Comparison of ENCODE assay signal across 8 cellular contexts in genomic region chr16:31354394-31355291, GRCh38. TPM values are rescaled to one million over a fixed set of nuclear protein-coding genes. Genes with fewer than 3 reads are reported as not detected.
DNase-seq lines count a peak whose midpoint lies in the region; ATAC-seq and TF ChIP-seq lines count a peak whose summit lies in the region.

ITGAX (plus strand) TSS chr16:31355176; CDS start chr16:31355255, 79 bp downstream.

- no peaks in the 10 kb centered on the region for H3K9me3 Mint-ChIP-seq in activated B cell treated with CpG ODN at 0.5 μM for 24 hours

- H4K20me1 ChIP-seq in osteoblast (ENCODE audit: insufficient read depth, low read length) (no peaks in the 10 kb centered on the region), smooth muscle cell (ENCODE audit: low read depth) (no peaks in the 10 kb centered on the region)

- H3K4me3 ChIP-seq in osteoblast (ENCODE audit: insufficient read depth, low read length) (no peak within 1 kb of the TSS), smooth muscle cell (no peak within 1 kb of the TSS)

- TF ChIP-seq CTCF in activated B cell treated with CpG ODN at 0.5 μM for 24 hours (IDR thresholded peaks at IDR 0.05) (no peak), osteoblast (IDR thresholded peaks at IDR 0.05; ENCODE audit: extremely low read depth, low read depth, low read length) (no peak), smooth muscle cell (IDR thresholded peaks at IDR 0.05; ENCODE audit: borderline replicate concordance, insufficient read depth, poor library complexity, severe bottlenecking) (no peak)

- no peaks in the 10 kb centered on the region for H3K27me3 Mint-ChIP-seq in activated B cell treated with CpG ODN at 0.5 μM for 24 hours

- peak within 1 kb of the TSS; percentile 56 for H2AFZ ChIP-seq in osteoblast (ENCODE audit: low read length)
- H2AFZ ChIP-seq in smooth muscle cell (ENCODE audit: low read depth): no peak within 1 kb of the TSS

- DNase-seq in ACHN (peak; percentile 30), activated B cell treated with CpG ODN at 0.5 μM for 24 hours (peak; percentile 42), osteoblast (ENCODE audit: insufficient read length, low spot score, missing footprints) (peak; percentile 91), smooth muscle cell (lab: John Stamatoyannopoulos, UW; ENCODE audit: unreplicated experiment) (no peak), COLO668 (lab: John Stamatoyannopoulos, UW; ENCODE audit: unreplicated experiment) (no peak)

- H3K36me3 Mint-ChIP-seq in activated B cell treated with CpG ODN at 0.5 μM for 24 hours (ENCODE audit: low read depth): no peaks in the 10 kb centered on the region

- WGBS in smooth muscle cell (ENCODE audit: low lambda C conversion rate): 52% methylated on average over 10 of the region's 10 CpGs

- peak within 1 kb of the TSS; percentile 78 for H3K4me3 Mint-ChIP-seq in activated B cell treated with CpG ODN at 0.5 μM for 24 hours

- H3K27ac Mint-ChIP-seq in activated B cell treated with CpG ODN at 0.5 μM for 24 hours: peak within 1 kb of the TSS; percentile 93

- H3K36me3 ChIP-seq in osteoblast (ENCODE audit: insufficient read depth, low read length) (no peaks in the 10 kb centered on the region), smooth muscle cell (ENCODE audit: low read depth) (no peaks in the 10 kb centered on the region)

- intact Hi-C loops in activated B cell treated with CpG ODN at 0.5 μM for 24 hours (cut with micrococcal nuclease): loop anchor here (1.0 to 5.0 kb wide), 3 partner anchors 92 to 523 kb away; no protein-coding TSS in a partner anchor

- H3K27ac ChIP-seq in osteoblast (ENCODE audit: low read depth, low read length) (no peak within 1 kb of the TSS), smooth muscle cell (ENCODE audit: low read depth) (no peak within 1 kb of the TSS)

- H3K79me2 ChIP-seq in osteoblast (ENCODE audit: insufficient read depth, low read length) (no peaks in the 10 kb centered on the region), smooth muscle cell (ENCODE audit: low read depth) (no peaks in the 10 kb centered on the region)

- CTCF ChIA-PET in activated B cell treated with CpG ODN at 0.5 μM for 24 hours (lab: Charles Lee): no interaction called here

- H3K4me1 Mint-ChIP-seq in activated B cell treated with CpG ODN at 0.5 μM for 24 hours: peaks cover 74% of the 10 kb centered on the region

- in situ Hi-C loops in ACHN (cut with HindIII; ENCODE audit: low pct_ligation_motif_present, low pct_unique_long_range_greater_than_20kb, low sequenced_read_pairs): no loop called here

- no peaks in the 10 kb centered on the region for H3F3A ChIP-seq in smooth muscle cell (ENCODE audit: low read depth)

- H3K4me1 ChIP-seq in osteoblast (ENCODE audit: insufficient read depth, low read length): peaks cover 5% of the 10 kb centered on the region
- no peaks in the 10 kb centered on the region for H3K4me1 ChIP-seq in smooth muscle cell (ENCODE audit: low read depth)

- H3K9ac ChIP-seq in smooth muscle cell (ENCODE audit: low read depth): no peak within 1 kb of the TSS

- H3K4me2 ChIP-seq in osteoblast (ENCODE audit: insufficient read depth, low read length): no peak within 1 kb of the TSS
- no peak within 1 kb of the TSS for H3K4me2 ChIP-seq in smooth muscle cell

- ATAC-seq in GM19372 (IDR thresholded peaks at IDR 0.05; ENCODE audit: low read depth, unreplicated experiment): peak; percentile 58
- peak; percentile 48 for ATAC-seq in HG03521 (IDR thresholded peaks at IDR 0.05; ENCODE audit: unreplicated experiment)
- ATAC-seq in activated B cell treated with CpG ODN at 0.5 μM for 24 hours (ENCODE audit: low read depth): peak; percentile 72
- ATAC-seq in esophagus mucosa: peak; percentile 38

- H3K9me3 ChIP-seq in osteoblast (ENCODE audit: low read depth, low read length): no peaks in the 10 kb centered on the region
- H3K9me3 ChIP-seq in smooth muscle cell (replicated peaks; ENCODE audit: low read depth): no peaks in the 10 kb centered on the region

- H3K27me3 ChIP-seq in osteoblast (ENCODE audit: insufficient read depth, low read length): no peaks in the 10 kb centered on the region
- no peaks in the 10 kb centered on the region for H3K27me3 ChIP-seq in smooth muscle cell (ENCODE audit: low read depth)

- POLR2A ChIA-PET in activated B cell treated with CpG ODN at 0.5 μM for 24 hours (lab: Charles Lee): interaction anchor here (0.6 to 2.1 kb wide), 6 partner anchors 9 to 213 kb away, joined by 3 to 9 read pairs (median 4); partner anchors contain the start of genes FUS and PYCARD

RNA-seq across cellular contexts. Expression of gene ITGAX, which starts in this region (rescaled TPM):
- total RNA-seq in activated B cell treated with CpG ODN at 0.5 μM for 24 hours (81.9 and 100 TPM in 2 replicates), esophagus mucosa (1.9 TPM), osteoblast (under 0.01 and 0.36 TPM in 2 replicates), smooth muscle cell (0.31 TPM in 1 of 2 replicates, not detected in the other)
- polyA plus RNA-seq in smooth muscle cell: not detected in 2 replicates

Comparison
In these comparisons a context has a peak if more than half of its experiments do, and no peak if none do; other contexts are left out.
1. RNA of gene ITGAX (total RNA-seq): 81.9 to 100 TPM in activated B cell treated with CpG ODN at 0.5 μM for 24 hours; 1.9 TPM in esophagus mucosa (single experiment), under 0.01 to 0.36 TPM in osteoblast and 0.31 TPM in smooth muscle cell; every median in the first group is over 10 times any median in the second.
2. Peak in DNase-seq in osteoblast; RNA of the gene not detected or under 1 TPM.
3. DNase-seq: peak in ACHN (single experiment) and activated B cell treated with CpG ODN at 0.5 μM for 24 hours (single experiment); none in smooth muscle cell (single experiment) and COLO668 (single experiment).
4. Peak in every context shown above with its lines, with median percentiles within 50 percentile points of each other: ATAC-seq.